8 cellular contexts compared by ENCODE assay signal in the genomic region with DNA sequence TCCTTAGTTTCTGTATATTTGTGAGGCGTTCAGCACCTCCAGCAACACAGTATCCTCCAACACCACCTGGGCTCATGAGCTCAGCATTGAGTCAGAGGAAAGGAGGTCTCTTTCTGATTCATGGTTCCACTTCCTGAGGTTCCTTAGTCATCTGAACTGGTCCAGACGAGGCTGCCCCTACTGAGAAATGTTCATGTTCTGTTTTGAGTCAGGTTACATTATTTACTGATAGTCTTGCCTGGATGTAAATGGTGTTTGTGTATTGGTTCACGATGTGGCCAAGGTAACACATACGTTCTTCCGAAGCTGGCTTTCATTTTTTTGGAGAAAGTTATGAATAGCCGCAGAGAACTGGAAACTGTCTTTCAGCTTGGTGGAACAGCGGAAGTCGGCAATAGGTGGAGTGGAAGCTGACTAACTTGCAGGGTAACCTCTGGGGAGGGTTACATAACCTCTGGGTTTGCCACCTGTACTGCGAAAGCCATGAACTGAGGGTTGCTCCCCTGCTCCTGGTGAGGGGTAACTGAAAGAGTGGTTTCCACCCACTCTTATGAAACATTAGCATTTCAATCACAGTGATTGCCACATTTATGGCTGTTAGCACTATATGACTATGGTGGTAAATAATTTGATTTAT. TPM values are rescaled to one million over a fixed set of nuclear protein-coding genes. Genes with fewer than 3 reads are reported as not detected.
DNase-seq lines count a peak whose midpoint lies in the region; ATAC-seq, FAIRE-seq and TF ChIP-seq lines count a peak whose summit lies in the region.

No MANE protein-coding gene starts in this region.

- no peaks in the 10 kb centered on the region for H3K36me3 ChIP-seq in GM12878 (ENCODE audit: control insufficient read depth in 2 of 2, insufficient read depth in 2 of 2, low read length in 1 of 2)
- no peaks in the 10 kb centered on the region for H3K36me3 ChIP-seq in suprapubic skin

- peak overlapping the region; percentile 77 for H3K27ac Mint-ChIP-seq in T-helper 1 cell treated with Interleukin-12 subunit alpha and Interleukin-12 subunit beta and Interleukin-4 antibody, amounts not matched to agents 30 μg/mL and 1 μg/mL, for 36 hours

- SMC1A ChIA-PET in GM12878 (lab: Charles Lee; ENCODE audit: uncharacterized antibody, unreplicated experiment) = interaction anchor here (0.5 to 4.6 kb wide), 16 partner anchors 11 to 1088 kb away, joined by 3 to 70 read pairs (median 3); no protein-coding TSS in a partner anchor

- H3K9me3 Mint-ChIP-seq in T-helper 1 cell treated with Interleukin-12 subunit alpha and Interleukin-12 subunit beta and Interleukin-4 antibody, amounts not matched to agents 30 μg/mL and 1 μg/mL, for 36 hours = no peaks in the 10 kb centered on the region

- WGBS in GM12878 (ENCODE audit: insufficient coverage, insufficient replicate concordance, low lambda C conversion rate, missing lambda C conversion rate) = 1% methylated on average over 9 of the region's 9 CpGs
- 73% methylated on average over 9 of the region's 9 CpGs for WGBS in suprapubic skin

- POLR2A ChIA-PET in GM12878 (lab: Charles Lee) = interaction anchor here (0.9 to 1.4 kb wide), 2 partner anchors 12 to 89 kb away, joined by 3 to 4 read pairs; no protein-coding TSS in a partner anchor

- H3K36me3 Mint-ChIP-seq in T-helper 1 cell treated with Interleukin-12 subunit alpha and Interleukin-12 subunit beta and Interleukin-4 antibody, amounts not matched to agents 30 μg/mL and 1 μg/mL, for 36 hours (ENCODE audit: low read depth) = no peaks in the 10 kb centered on the region

- peak; percentile 90 for FAIRE-seq in GM12878 (lab: Jason Lieb, UNC)

- peak overlapping the region; percentile 5; the same call in 1 of the 2 replicates for H3K4me3 ChIP-seq in GM12878
- no peak overlapping the region for H3K4me3 ChIP-seq in suprapubic skin
- no peak overlapping the region for H3K4me3 ChIP-seq in dorsolateral prefrontal cortex

- intact Hi-C loops in GM12878 (cut with micrococcal nuclease; ENCODE audit: unreplicated experiment) = loop anchor here (5.0 kb wide), 1 partner anchor 70 kb away; no protein-coding TSS in a partner anchor
- intact Hi-C loops in dorsolateral prefrontal cortex (cut with DNase I) = loop anchor here in 1 of 2 donors (5.0 kb wide), 1 partner anchor 90 kb away; no protein-coding TSS in a partner anchor

- TF ChIP-seq CTCF in GM12878 (IDR thresholded peaks at IDR 0.05 in 2 of 3, conservative IDR thresholded peaks at IDR 0.05 in 1 of 3; ENCODE audit: control insufficient read depth in 2 of 3, extremely low read depth in 1 of 3, insufficient read depth in 1 of 3, low read depth in 3 of 3, low read length in 3 of 3) (no peak), suprapubic skin (IDR thresholded peaks at IDR 0.05) (no peak), dorsolateral prefrontal cortex (IDR thresholded peaks at IDR 0.05 in 54 of 56, conservative IDR thresholded peaks at IDR 0.05 in 2 of 56; ENCODE audit: low read depth in 1 of 56, partially characterized antibody in 56 of 56) (no peak)

- BruUV-seq in GM12878 (replicated peaks; lab: Mats Ljungman, UMichigan) = no TSS peak

- TF ChIP-seq POLR2A in GM12878 (IDR thresholded peaks at IDR 0.05; ENCODE audit: low read depth, low read length) = no peak
- no peak for TF ChIP-seq POLR2A in suprapubic skin (IDR thresholded peaks at IDR 0.05)

- no peak for TF ChIP-seq RAD21 in GM12878 (IDR thresholded peaks at IDR 0.05; ENCODE audit: insufficient read depth, low read depth, low read length)

- H3K4me1 ChIP-seq in GM12878 (ENCODE audit: control insufficient read depth, insufficient read depth, low read length) (peaks cover 34% of the 10 kb centered on the region), suprapubic skin (peaks cover 6% of the 10 kb centered on the region)

- RAD21 ChIA-PET in GM12878 (lab: Charles Lee; ENCODE audit: unreplicated experiment) = interaction anchor here (1.0 to 3.9 kb wide), 10 partner anchors 19 to 119 kb away, joined by 3 to 43 read pairs (median 5); partner anchors contain the start of genes KLHL42 and MANSC4

- TF ChIP-seq EP300 in GM12878 (IDR thresholded peaks at IDR 0.05; ENCODE audit: borderline replicate concordance in 1 of 2, control insufficient read depth in 1 of 2, low read depth in 2 of 2, low read length in 2 of 2) (peak; percentile 9 to 47; a peak in 2 of 4 replicates), suprapubic skin (IDR thresholded peaks at IDR 0.05) (no peak)

- H3K9ac ChIP-seq in GM12878 (ENCODE audit: control insufficient read depth, insufficient read depth, low read length) = no peak overlapping the region

- H3K4me3 Mint-ChIP-seq in T-helper 1 cell treated with Interleukin-12 subunit alpha and Interleukin-12 subunit beta and Interleukin-4 antibody, amounts not matched to agents 30 μg/mL and 1 μg/mL, for 36 hours = peak overlapping the region; percentile 81

- H3K27me3 Mint-ChIP-seq in T-helper 1 cell treated with Interleukin-12 subunit alpha and Interleukin-12 subunit beta and Interleukin-4 antibody, amounts not matched to agents 30 μg/mL and 1 μg/mL, for 36 hours (ENCODE audit: low read depth) = peaks cover 47% of the 10 kb centered on the region

- CTCF ChIA-PET in GM12878 (lab: Yijun Ruan, JAX) = interaction anchor here (0.6 to 5.5 kb wide), 35 partner anchors 8 to 1050 kb away, joined by 3 to 122 read pairs (median 5); no protein-coding TSS in a partner anchor

- H3K27ac ChIP-seq in GM12878 (ENCODE audit: control insufficient read depth, insufficient read depth) (peak overlapping the region; percentile 0; the same call in 1 of the 2 replicates), suprapubic skin (no peak overlapping the region), dorsolateral prefrontal cortex (no peak overlapping the region)

- DNase-seq in GM12878 (ENCODE audit: low read depth, low spot score) (peak; percentile 69), NCI-H187 (lab: John Stamatoyannopoulos, UW) (no peak), suprapubic skin (ENCODE audit: low spot score in 2 of 2) (no peak), dorsolateral prefrontal cortex (no peak)
- DNase-seq in stimulated activated CD4-positive, alpha-beta T cell treated with anti-CD3 and anti-CD28 coated beads, Interleukin-2, amount 100 ng/mL, for 48 hours = peak; percentile 47 to 55

- H3K9me3 ChIP-seq in GM12878 (replicated peaks; ENCODE audit: control insufficient read depth, insufficient read depth, low read length) = no peaks in the 10 kb centered on the region
- no peaks in the 10 kb centered on the region for H3K9me3 ChIP-seq in suprapubic skin

- peak overlapping the region; percentile 57 for H2AFZ ChIP-seq in GM12878 (ENCODE audit: control insufficient read depth, low read depth, low read length)

- H3K4me2 ChIP-seq in GM12878 (ENCODE audit: control insufficient read depth, insufficient read depth) = peak overlapping the region; percentile 94

- peak; percentile 61 for ATAC-seq in GM19324 (IDR thresholded peaks at IDR 0.05; ENCODE audit: low FRiP score, unreplicated experiment)
- peak; percentile 71 for ATAC-seq in HG03135 (IDR thresholded peaks at IDR 0.05; ENCODE audit: unreplicated experiment)
- ATAC-seq in GM12878 = peak; percentile 85

- H3K27me3 ChIP-seq in GM12878 (replicated peaks in 1 of 2; ENCODE audit: control insufficient read depth in 2 of 2, insufficient read depth in 2 of 2, low read length in 1 of 2) (0 out of 4 replicates have a peak, but pooled peaks cover 0 to 2% of the 10 kb centered on the region in 2 experiments), suprapubic skin (no peaks in the 10 kb centered on the region), dorsolateral prefrontal cortex (no peaks in the 10 kb centered on the region)

- H3K79me2 ChIP-seq in GM12878 (ENCODE audit: control insufficient read depth, insufficient read depth, low read length) = no peaks in the 10 kb centered on the region

- in situ Hi-C loops in GM12878 (cut with MboI) = no loop called here

- H4K20me1 ChIP-seq in GM12878 (ENCODE audit: control insufficient read depth, insufficient read depth) = no peaks in the 10 kb centered on the region

- H3K4me1 Mint-ChIP-seq in T-helper 1 cell treated with Interleukin-12 subunit alpha and Interleukin-12 subunit beta and Interleukin-4 antibody, amounts not matched to agents 30 μg/mL and 1 μg/mL, for 36 hours (ENCODE audit: low read depth) = peaks cover 37% of the 10 kb centered on the region

RNA-seq across cellular contexts. Expression of gene MANSC4, which starts 42.2 kb away (rescaled TPM):
- total RNA-seq in GM12878 (2013; cell fraction: nucleolus; rRNA removed) = not detected in 2 replicates
- total RNA-seq in GM12878 (2014; rRNA removed) = not detected in 2 replicates
- total RNA-seq in GM12878 (2014; rRNA removed; fragmentation: Illumina TruSeq; extraction: Trizol) = not detected in 2 replicates
- 0.21 TPM in 1 of 2 replicates, not detected in the other for total RNA-seq in GM12878 (2021)
- not detected for polyA plus RNA-seq in GM12878 (2011; ENCODE audit: low read depth)
- polyA plus RNA-seq in GM12878 (2011; rRNA removed) = not detected in 2 replicates
- not detected in 2 replicates for polyA plus RNA-seq in GM12878 (2011; cell fraction: cytosol; rRNA removed)
- polyA plus RNA-seq in GM12878 (2011; cell fraction: nucleus; rRNA removed) = not detected in 2 replicates
- polyA plus RNA-seq in GM12878 (2012) = 0.26 TPM in 1 of 2 replicates, not detected in the other
- polyA plus RNA-seq in GM12878 (2014; fragmentation: Illumina TruSeq; extraction: Trizol) = 0.19 and 0.27 TPM in 2 replicates
- polyA plus RNA-seq in GM12878 (2014; fragmentation: Nextera tagmentation; extraction: Ambion mirVana) = under 1 TPM in 1 of 2 experiments, not detected in 1; 0.18 TPM
- not detected in 2 replicates for polyA plus RNA-seq in GM12878 (2014; rRNA removed)
- not detected for polyA plus RNA-seq in GM12878 (2016; fragmentation: Nextera tagmentation; extraction: Ambion mirVana)
- polyA minus RNA-seq in GM12878 (2011; rRNA and poly(A)+ RNA removed) = not detected in 2 replicates
- polyA minus RNA-seq in GM12878 (2011; cell fraction: cytosol; rRNA and poly(A)+ RNA removed) = not detected in 2 replicates
- polyA minus RNA-seq in GM12878 (2011; cell fraction: nucleus; rRNA and poly(A)+ RNA removed) = not detected in 2 replicates
- total RNA-seq in suprapubic skin = not detected
- 1 to 10 TPM in 2 of 120 experiments, under 1 TPM in 12, not detected in 106; 0.42 to 1.2 (median 0.61) TPM for total RNA-seq in dorsolateral prefrontal cortex

RNA-seq across cellular contexts. Expression of gene KLHL42, which starts 42.2 kb away (rescaled TPM):
- total RNA-seq in GM12878 (2013; cell fraction: nucleolus; rRNA removed) = 50.3 and 60.7 TPM in 2 replicates
- total RNA-seq in GM12878 (2014; rRNA removed) (14.4 and 15.9 TPM in 2 replicates), GM12878 (2014; rRNA removed; fragmentation: Illumina TruSeq; extraction: Trizol) (12.1 and 14.4 TPM in 2 replicates), GM12878 (2021) (15.5 and 17.4 TPM in 2 replicates), suprapubic skin (10 to 100 TPM; 14.0 to 30.3 (median 25.0) TPM), dorsolateral prefrontal cortex (10 to 100 TPM; 40.7 to 73.4 (median 58.0) TPM)
- polyA plus RNA-seq in GM12878 (2011; ENCODE audit: low read depth) = 2.3 TPM
- polyA plus RNA-seq in GM12878 (2011; rRNA removed) (15.9 and 16.2 TPM in 2 replicates), GM12878 (2014; fragmentation: Illumina TruSeq; extraction: Trizol) (10.7 and 11.8 TPM in 2 replicates), GM12878 (2014; fragmentation: Nextera tagmentation; extraction: Ambion mirVana) (1 to 10 TPM; 2.1 to 2.5 TPM), GM12878 (2014; rRNA removed) (16.8 and 18.2 TPM in 2 replicates), GM12878 (2016; fragmentation: Nextera tagmentation; extraction: Ambion mirVana) (1 to 10 TPM; 6.3 to 9.6 TPM)
- polyA plus RNA-seq in GM12878 (2011; cell fraction: cytosol; rRNA removed) = 10.3 and 13.0 TPM in 2 replicates
- polyA plus RNA-seq in GM12878 (2011; cell fraction: nucleus; rRNA removed) = 33.8 and 39.9 TPM in 2 replicates
- 5.0 and 5.8 TPM in 2 replicates for polyA plus RNA-seq in GM12878 (2012)
- 22.2 and 28.1 TPM in 2 replicates for polyA minus RNA-seq in GM12878 (2011; rRNA and poly(A)+ RNA removed)
- 7.1 and 10.8 TPM in 2 replicates for polyA minus RNA-seq in GM12878 (2011; cell fraction: cytosol; rRNA and poly(A)+ RNA removed)
- 24.5 and 38.1 TPM in 2 replicates for polyA minus RNA-seq in GM12878 (2011; cell fraction: nucleus; rRNA and poly(A)+ RNA removed)

Comparison
In these comparisons a context has a peak if more than half of its experiments do, and no peak if none do; other contexts are left out.
1. DNase-seq: peak in GM12878 (single experiment) and stimulated activated CD4-positive, alpha-beta T cell treated with anti-CD3 and anti-CD28 coated beads, Interleukin-2, amount 100 ng/mL, for 48 hours (2 of 2); none in NCI-H187 (0 of 2), suprapubic skin (0 of 2) and dorsolateral prefrontal cortex (0 of 10).
2. Peak in every context shown above with its lines, with median percentiles within 50 percentile points of each other: ATAC-seq.